13 cellular contexts compared by ENCODE assay signal in the genomic region with DNA sequence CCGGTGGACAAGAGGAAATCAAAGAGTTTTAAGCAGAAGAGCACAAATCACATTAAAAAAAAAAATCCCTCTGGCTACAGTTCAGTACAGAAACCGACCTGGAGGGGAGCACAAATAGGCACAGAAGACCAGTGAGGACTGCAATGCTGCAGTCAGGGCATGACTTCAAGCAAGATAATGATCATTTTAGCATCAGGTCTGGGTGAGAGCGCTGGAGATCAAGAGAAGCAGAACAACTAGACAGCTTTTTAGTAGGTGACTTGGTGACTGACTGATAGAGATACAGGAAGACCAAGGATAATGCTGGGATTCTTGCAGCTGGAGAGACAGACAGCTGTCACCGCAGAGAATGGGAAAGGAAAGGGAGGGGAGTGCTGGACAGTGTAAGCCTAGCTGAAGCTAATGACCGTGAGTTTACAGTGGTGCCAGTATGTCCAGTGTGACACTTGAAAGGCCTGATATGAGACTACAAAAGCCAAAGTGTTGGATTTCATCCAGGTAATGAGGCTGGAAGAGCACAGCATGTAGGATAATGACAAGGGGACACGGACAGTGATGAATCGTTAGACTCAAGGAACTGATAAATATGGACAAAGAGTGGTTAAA. TPM values are rescaled to one million over a fixed set of nuclear protein-coding genes. Genes with fewer than 3 reads are reported as not detected.
DNase-seq lines count a peak whose midpoint lies in the region; ATAC-seq and TF ChIP-seq lines count a peak whose summit lies in the region.
"Had no signal": no experiment of that assay in that cellular context is flagged by ENCODE, and none has a peak within 500 bp of the region (broad histone marks: within the 10 kb centered on the region; RNA-seq: fewer than 3 reads in every experiment).

No MANE protein-coding gene starts in this region.

- H3K4me1 Mint-ChIP-seq in T-helper 17 cell: peaks cover 19% of the 10 kb centered on the region

- H3K27ac Mint-ChIP-seq in T-helper 17 cell: peak overlapping the region; percentile 49
- H3K27ac Mint-ChIP-seq: activated CD4-positive, alpha-beta T cell treated with anti-CD3 and anti-CD28 coated beads, Interleukin-2, amount 10 ng/mL, durations not matched to agents 7 days and 5 days had no signal

- H3K9me3 ChIP-seq in T-helper 17 cell (ENCODE audit: control insufficient read depth, low read length, poor library complexity, severe bottlenecking) (no peaks in the 10 kb centered on the region), left lung (no peaks in the 10 kb centered on the region)
- H3K9me3 ChIP-seq: body of pancreas had no signal

- H3K4me1 ChIP-seq in left lung: peaks cover 28 to 66% of the 10 kb centered on the region in 2 donors

- intact Hi-C loops in Right ventricle myocardium superior (cut with DNase I) (no loop called here), cardiac septum (cut with DNase I) (no loop called here), left lung (cut with DNase I) (no loop called here), left colon (cut with DNase I, micrococcal nuclease) (no loop called here)

- peaks cover 0 to 30% of the 10 kb centered on the region in 2 donors for H3K36me3 ChIP-seq in left lung

- peaks cover 10% of the 10 kb centered on the region for H3K36me3 Mint-ChIP-seq in T-helper 17 cell (ENCODE audit: low read depth)

- ATAC-seq in Right ventricle myocardium superior (ENCODE audit: poor library complexity) (peak; percentile 81), T-helper 17 cell (no peak), left lung (peak; percentile 25), HG03354 (IDR thresholded peaks at IDR 0.05; ENCODE audit: poor library complexity, severe bottlenecking, unreplicated experiment) (no peak), left colon (no peak)
- ATAC-seq: body of pancreas had no signal

- no peaks in the 10 kb centered on the region for H3K27me3 ChIP-seq in left lung
- H3K27me3 ChIP-seq: body of pancreas had no signal

- DNase-seq in Right ventricle myocardium superior: no peak
- DNase-seq in cardiac septum (ENCODE audit: low spot score): no peak
- no peak for DNase-seq in T-helper 17 cell
- no peak for DNase-seq in left lung
- no peak for DNase-seq in left colon
- no peak for DNase-seq in NCI-H1436 treated with DMSO at 0.1 percent for 48 hours (lab: John Stamatoyannopoulos, UW)
- DNase-seq in LoVo (ENCODE audit: low spot score): no peak
- DNase-seq: activated CD4-positive, alpha-beta T cell treated with anti-CD3 and anti-CD28 coated beads, Interleukin-2, amount 10 ng/mL, durations not matched to agents 7 days and 5 days; activated effector memory CD4-positive, alpha-beta T cell treated with anti-CD3 and anti-CD28 coated beads, Interleukin-2, amount 50 U/mL, for 16 hours; body of pancreas; NK-92 treated with Interleukin-12 subunit alpha and Interleukin-12 subunit beta, amount 100 ng/mL, for 24 hours; trophoblast cell had no signal

- TF ChIP-seq CTCF in left lung (IDR thresholded peaks at IDR 0.05): no peak

- H3K27me3 Mint-ChIP-seq in T-helper 17 cell: no peaks in the 10 kb centered on the region
- H3K27me3 Mint-ChIP-seq: activated CD4-positive, alpha-beta T cell treated with anti-CD3 and anti-CD28 coated beads, Interleukin-2, amount 10 ng/mL, durations not matched to agents 7 days and 5 days had no signal

- peak overlapping the region; percentile 15 for H3K4me3 Mint-ChIP-seq in T-helper 17 cell
- H3K4me3 Mint-ChIP-seq: activated CD4-positive, alpha-beta T cell treated with anti-CD3 and anti-CD28 coated beads, Interleukin-2, amount 10 ng/mL, durations not matched to agents 7 days and 5 days had no signal

- H3K27ac ChIP-seq in left lung: peak overlapping the region in 1 of 2 donors; percentile 24
- H3K27ac ChIP-seq: body of pancreas had no signal

- no peak overlapping the region for H3K4me3 ChIP-seq in left lung
- H3K4me3 ChIP-seq: body of pancreas had no signal

RNA-seq across cellular contexts. Expression of a gene that starts 5.6 kb away (rescaled TPM):
- 39.1 TPM for total RNA-seq in Right ventricle myocardium superior
- total RNA-seq in cardiac septum: 31.1 TPM
- total RNA-seq in T-helper 17 cell: 10 to 100 TPM; 11.7 to 13.7 TPM
- total RNA-seq in left lung: 10 to 100 TPM; 25.0 to 29.8 TPM
- total RNA-seq in left colon: 10 to 100 TPM; 13.7 to 17.3 TPM

Comparison
In these comparisons a context has a peak if more than half of its experiments do, and no peak if none do; other contexts are left out.
1. ATAC-seq: peak in Right ventricle myocardium superior (single experiment) and left lung (single experiment); none in T-helper 17 cell (single experiment), HG03354 (single experiment) and left colon (single experiment).